Comparison of ENCODE assay signal across 9 cellular contexts in the genomic region with DNA sequence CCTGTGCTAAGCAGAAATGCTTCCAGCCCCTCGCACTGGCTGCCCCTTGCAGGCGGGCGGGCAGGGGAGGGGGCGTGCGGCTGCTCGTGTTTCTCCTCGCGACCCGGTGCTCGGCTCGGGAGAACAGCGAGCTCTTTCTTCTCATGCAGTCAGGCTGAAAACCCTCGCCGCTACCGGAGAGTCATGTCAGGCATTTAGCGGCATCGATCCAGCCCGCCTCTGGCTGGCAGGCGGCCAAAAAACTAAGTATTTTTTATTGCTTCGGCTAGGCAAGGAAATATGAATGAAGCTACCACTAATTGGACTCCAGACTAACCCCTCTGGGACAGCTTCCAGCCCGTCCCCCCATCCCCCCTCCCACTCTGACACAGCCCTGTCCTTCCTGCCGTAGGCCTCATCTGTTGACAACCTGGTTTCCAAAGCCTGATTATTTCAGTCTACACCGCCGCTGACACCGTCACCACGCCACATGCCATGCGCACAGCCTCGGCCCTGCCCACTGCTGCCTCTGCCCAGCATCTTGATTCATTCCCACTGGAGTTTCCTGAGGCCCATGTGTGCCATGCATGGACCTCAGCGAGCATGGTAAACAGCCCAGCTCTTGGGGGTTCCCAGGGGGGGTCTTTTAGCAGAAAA. TPM values are rescaled to one million over a fixed set of nuclear protein-coding genes. Genes with fewer than 3 reads are reported as not detected.
A peak's percentile ranks its signal among the peaks of the same experiment; 100 is the strongest.
DNase-seq lines count a peak whose midpoint lies in the region; ATAC-seq and TF ChIP-seq lines count a peak whose summit lies in the region.
"Had no signal": no experiment of that assay in that cellular context is flagged by ENCODE, and none has a peak within 500 bp of the region (broad histone marks: within the 10 kb centered on the region; RNA-seq: fewer than 3 reads in every experiment).

No MANE protein-coding gene starts in this region.

- peaks cover 7% of the 10 kb centered on the region for H3F3A ChIP-seq in SK-N-SH (replicated peaks; ENCODE audit: insufficient read depth)

- H3K36me3 ChIP-seq in IMR-90 (ENCODE audit: control insufficient read depth, insufficient read depth, low read length), result peaks cover 64% of the 10 kb centered on the region
- peaks cover 20 to 55% of the 10 kb centered on the region in 2 experiments for H3K36me3 ChIP-seq in SK-N-SH (replicated peaks in 1 of 2; ENCODE audit: control insufficient read depth in 1 of 2, insufficient read depth in 2 of 2, low read length in 1 of 2)
- H3K36me3 ChIP-seq in heart left ventricle, result peaks cover 0 to 97% (median 49%) of the 10 kb centered on the region in 9 donors

- H3K9me2 ChIP-seq in SK-N-SH, result no peaks in the 10 kb centered on the region

- in situ Hi-C loops in IMR-90 (cut with MboI; ENCODE audit: low sequenced_read_pairs), result no loop called here

- no peak overlapping the region for H2BK15ac ChIP-seq in IMR-90 (ENCODE audit: low read depth, low read length)

- H4K5ac ChIP-seq in IMR-90 (ENCODE audit: low read depth, low read length), result no peak overlapping the region

- H3K14ac ChIP-seq in IMR-90 (replicated peaks; ENCODE audit: low read depth, low read length), result no peak overlapping the region

- no peak overlapping the region for H3K27ac Mint-ChIP-seq in activated naive CD4-positive, alpha-beta T cell treated with anti-CD3 and anti-CD28 coated beads for 36 hours

- no TSS peak for BruUV-seq in IMR-90 (replicated peaks; lab: Mats Ljungman, UMichigan)

- no peaks in the 10 kb centered on the region for H3K27me3 Mint-ChIP-seq in activated naive CD4-positive, alpha-beta T cell treated with anti-CD3 and anti-CD28 coated beads for 36 hours (ENCODE audit: low read depth)

- no peak overlapping the region for H2BK5ac ChIP-seq in IMR-90 (ENCODE audit: low read depth, low read length, poor library complexity, severe bottlenecking)

- H3K4me1 ChIP-seq in IMR-90 (ENCODE audit: control insufficient read depth, insufficient read depth, low read length) (peaks cover 21% of the 10 kb centered on the region), SK-N-SH (ENCODE audit: control insufficient read depth in 1 of 2, insufficient read depth in 2 of 2, low read depth in 1 of 2, low read length in 1 of 2) (peaks cover 13 to 67% of the 10 kb centered on the region in 2 experiments; a peak in 3 of 4 replicates), heart left ventricle (peaks cover 0 to 31% (median 12%) of the 10 kb centered on the region in 12 donors)

- intact Hi-C loops in IMR-90 (cut with micrococcal nuclease), result loop anchor here (2.0 kb wide), 1 partner anchor 36 kb away; no protein-coding TSS in a partner anchor
- intact Hi-C loops in heart left ventricle (cut with DNase I), result no loop called here
- intact Hi-C loops in activated naive CD4-positive, alpha-beta T cell treated with anti-CD3 and anti-CD28 coated beads for 36 hours (cut with micrococcal nuclease), result no loop called here

- TF ChIP-seq RAD21 in IMR-90 (IDR thresholded peaks at IDR 0.05; ENCODE audit: low read length) (no peak; the same call in 1 of the 2 replicates), SK-N-SH (IDR thresholded peaks at IDR 0.05; ENCODE audit: low read length) (peak; percentile 2; the same call in 1 of the 2 replicates)

- POLR2A ChIA-PET in IMR-90 (lab: Charles Lee; ENCODE audit: unreplicated experiment) (no interaction called here), SK-N-SH (lab: Yijun Ruan, JAX) (interaction anchor here (2.0 to 2.9 kb wide), 2 partner anchors 34 to 36 kb away, joined by 4 to 14 read pairs; a partner anchor contains a TSS)

- peaks cover 35% of the 10 kb centered on the region for H3K36me3 Mint-ChIP-seq in activated naive CD4-positive, alpha-beta T cell treated with anti-CD3 and anti-CD28 coated beads for 36 hours (ENCODE audit: low read depth)

- H3K4me3 ChIP-seq in IMR-90 (ENCODE audit: insufficient read depth, low read depth, low read length) (no peak overlapping the region), SK-N-SH (ENCODE audit: low read depth in 2 of 2, low read length in 1 of 2) (peak overlapping the region; percentile 19 to 25; a peak in 1 of 4 replicates), heart left ventricle (peak overlapping the region in 7 of 12 donors; percentile 11 to 46 (median 32)), skeletal muscle cell (ENCODE audit: low read depth, low read length) (peak overlapping the region; percentile 5)
- H3K4me3 ChIP-seq: thoracic aorta had no signal

- H3K9me3 ChIP-seq in IMR-90 (ENCODE audit: control insufficient read depth, insufficient read depth, low read length) (no peaks in the 10 kb centered on the region), SK-N-SH (no peaks in the 10 kb centered on the region), heart left ventricle (no peaks in the 10 kb centered on the region)
- H3K9me3 ChIP-seq: thoracic aorta had no signal

- no peak for TF ChIP-seq POLR2A in IMR-90 (IDR thresholded peaks at IDR 0.05; ENCODE audit: low read depth, low read length)
- no peak for TF ChIP-seq POLR2A in heart left ventricle (IDR thresholded peaks at IDR 0.05)

- peak; percentile 63 for ATAC-seq in IMR-90 (ENCODE audit: low read depth)
- ATAC-seq in heart left ventricle, result peak; percentile 89 to 94 (median 91)
- no peak for ATAC-seq in GM19397 (IDR thresholded peaks at IDR 0.05; ENCODE audit: unreplicated experiment)

- H3K27me3 ChIP-seq in IMR-90 (ENCODE audit: control insufficient read depth, insufficient read depth, low read length), result no peaks in the 10 kb centered on the region
- no peaks in the 10 kb centered on the region for H3K27me3 ChIP-seq in SK-N-SH (ENCODE audit: insufficient read depth)
- H3K27me3 ChIP-seq in heart left ventricle, result no peaks in the 10 kb centered on the region

- H3K56ac ChIP-seq in IMR-90 (ENCODE audit: extremely low read depth, insufficient read depth, low read length), result no peak overlapping the region

- DNase-seq in IMR-90, result peak; percentile 90
- DNase-seq in SK-N-SH, result peak; percentile 91
- DNase-seq in heart left ventricle, result peak; percentile 69 to 79 (median 77)
- peak; percentile 94 for DNase-seq in skeletal muscle cell (ENCODE audit: low read depth)
- no peak for DNase-seq in NCI-H1930 (lab: John Stamatoyannopoulos, UW)
- DNase-seq in Kasumi-1 (lab: John Stamatoyannopoulos, UW), result no peak
- DNase-seq in activated naive CD4-positive, alpha-beta T cell treated with anti-CD3 and anti-CD28 coated beads for 36 hours, result no peak

- dilution Hi-C loops in IMR-90 (cut with HindIII; ENCODE audit: low sequenced_read_pairs, unreplicated experiment), result no loop called here

- H3K27ac ChIP-seq in IMR-90 (ENCODE audit: insufficient read depth, low read length) (no peak overlapping the region), SK-N-SH (ENCODE audit: low read depth in 2 of 2, low read length in 1 of 2) (peak overlapping the region; percentile 63 to 78), heart left ventricle (peak overlapping the region in 3 of 12 donors; percentile 8 to 52 (median 47))
- H3K27ac ChIP-seq: thoracic aorta had no signal

- CTCF ChIA-PET in IMR-90 (lab: Yijun Ruan, JAX), result no interaction called here
- CTCF ChIA-PET in SK-N-SH (lab: Yijun Ruan, JAX), result interaction anchor here (1.0 to 5.1 kb wide), 9 partner anchors 15 to 540 kb away, joined by 3 to 32 read pairs (median 4); a partner anchor contains a TSS
- CTCF ChIA-PET in activated naive CD4-positive, alpha-beta T cell treated with anti-CD3 and anti-CD28 coated beads for 36 hours (lab: Charles Lee), result no interaction called here

- peak overlapping the region; percentile 44 for H2AFZ ChIP-seq in IMR-90 (replicated peaks; ENCODE audit: low read length, poor library complexity)
- no peak overlapping the region for H2AFZ ChIP-seq in SK-N-SH (ENCODE audit: low read depth)

- peak overlapping the region; percentile 16; the same call in 1 of the 2 replicates for H2AK5ac ChIP-seq in IMR-90 (ENCODE audit: low read depth, low read length)

- no peak overlapping the region for H2BK20ac ChIP-seq in IMR-90 (ENCODE audit: low read depth, low read length)

- H3K4me1 Mint-ChIP-seq in activated naive CD4-positive, alpha-beta T cell treated with anti-CD3 and anti-CD28 coated beads for 36 hours (ENCODE audit: low read depth), result no peaks in the 10 kb centered on the region

- no peak overlapping the region for H2BK120ac ChIP-seq in IMR-90 (ENCODE audit: low read depth, low read length)

- H3K9me1 ChIP-seq in IMR-90 (ENCODE audit: insufficient read depth, low read length), result peaks cover 23% of the 10 kb centered on the region; the same call in 1 of the 2 replicates

- H3K79me1 ChIP-seq in IMR-90 (ENCODE audit: low read depth in 1 of 2, low read length in 2 of 2), result peaks cover 12 to 46% of the 10 kb centered on the region in 2 experiments

- H3K79me2 ChIP-seq in SK-N-SH (ENCODE audit: insufficient read depth), result no peaks in the 10 kb centered on the region

- 8% methylated on average over 16 of the region's 29 CpGs; no CpG with 5 or more reads in 1 of the 2 experiments for WGBS in IMR-90 (ENCODE audit: extremely low coverage in 2 of 2, insufficient read length in 1 of 2), 2 experiments
- WGBS in SK-N-SH (ENCODE audit: low lambda C conversion rate), result 21% methylated on average over 29 of the region's 29 CpGs
- WGBS in heart left ventricle, 4 donors, result 11 to 31% (median 17%) methylated on average over 28 to 29 of the region's 29 CpGs

- H3K18ac ChIP-seq in IMR-90 (ENCODE audit: low read depth, low read length), result no peak overlapping the region

- no peak overlapping the region for H4K8ac ChIP-seq in IMR-90 (ENCODE audit: low read depth in 2 of 2, low read length in 2 of 2)

- H3K4me2 ChIP-seq in IMR-90 (ENCODE audit: low read depth, low read length), result peak overlapping the region; percentile 23; the same call in 1 of the 2 replicates
- peak overlapping the region; percentile 83 for H3K4me2 ChIP-seq in SK-N-SH

- no peak overlapping the region for H3K9ac ChIP-seq in IMR-90 (ENCODE audit: low read depth, low read length)
- H3K9ac ChIP-seq in SK-N-SH, result no peak overlapping the region

- no peak overlapping the region for H4K91ac ChIP-seq in IMR-90 (ENCODE audit: insufficient read depth, low read depth, low read length)

- H4K20me1 ChIP-seq in IMR-90 (ENCODE audit: insufficient read depth, low read length), result peaks cover 62% of the 10 kb centered on the region
- peaks cover 36% of the 10 kb centered on the region for H4K20me1 ChIP-seq in SK-N-SH (ENCODE audit: insufficient read depth)

- no peak overlapping the region for H3K4ac ChIP-seq in IMR-90 (ENCODE audit: low read depth, low read length)

- no peak overlapping the region for H3K4me3 Mint-ChIP-seq in activated naive CD4-positive, alpha-beta T cell treated with anti-CD3 and anti-CD28 coated beads for 36 hours

- peak overlapping the region; percentile 68 for H2AK9ac ChIP-seq in IMR-90 (replicated peaks; ENCODE audit: low read depth, low read length, poor library complexity)

- TF ChIP-seq EP300 in SK-N-SH (IDR thresholded peaks at IDR 0.05; ENCODE audit: borderline replicate concordance in 1 of 2, low read depth in 1 of 2, low read length in 1 of 2), result 0 out of 4 replicates have a peak, but pooled peaks have one; percentile 7 to 54

- H3K23ac ChIP-seq in IMR-90 (ENCODE audit: low read depth, low read length), result no peak overlapping the region

- H3K9me3 Mint-ChIP-seq in activated naive CD4-positive, alpha-beta T cell treated with anti-CD3 and anti-CD28 coated beads for 36 hours, result no peaks in the 10 kb centered on the region

- TF ChIP-seq CTCF in IMR-90 (conservative IDR thresholded peaks at IDR 0.05; ENCODE audit: low read depth, low read length) (no peak), SK-N-SH (IDR thresholded peaks at IDR 0.05) (no peak), heart left ventricle (IDR thresholded peaks at IDR 0.05) (no peak)

RNA-seq across cellular contexts. Expression of a gene that starts 35.3 kb away (rescaled TPM):
- total RNA-seq in IMR-90 (2012; rRNA removed) (5.6 and 6.5 TPM in 2 replicates), heart left ventricle (10 to 100 TPM in 7 of 9 donors, 1 to 10 TPM in 2; 9.3 to 49.6 (median 16.4) TPM)
- polyA plus RNA-seq in IMR-90 (2012; rRNA removed) (15.2 and 16.3 TPM in 2 replicates), SK-N-SH (2012; rRNA removed) (8.4 and 14.7 TPM in 2 replicates), heart left ventricle (10 to 100 TPM in 1 of 2 donors, 1 to 10 TPM in 1; 4.8 to 16.5 TPM)
- polyA plus RNA-seq in IMR-90 (2012; cell fraction: cytosol; rRNA removed), result 15.9 and 20.8 TPM in 2 replicates
- polyA plus RNA-seq in IMR-90 (2012; cell fraction: nucleus; rRNA removed; ENCODE audit: low replicate concordance), result 43.1 and 63.1 TPM in 2 replicates
- 6.1 and 8.4 TPM in 2 replicates for polyA plus RNA-seq in SK-N-SH (2012; cell fraction: cytosol; rRNA removed)
- polyA plus RNA-seq in SK-N-SH (2012; cell fraction: nucleus; rRNA removed), result 42.8 and 50.1 TPM in 2 replicates
- 100 to 1,000 TPM; 105 to 109 TPM for total RNA-seq in activated naive CD4-positive, alpha-beta T cell treated with anti-CD3 and anti-CD28 coated beads for 36 hours

Comparison
In these comparisons a context has a peak if more than half of its experiments do, and no peak if none do; other contexts are left out.
1. DNase-seq: peak in IMR-90 (single experiment), SK-N-SH (single experiment), heart left ventricle (5 of 5) and skeletal muscle cell (single experiment); none in NCI-H1930 (0 of 2), Kasumi-1 (0 of 2) and activated naive CD4-positive, alpha-beta T cell treated with anti-CD3 and anti-CD28 coated beads for 36 hours (single experiment).